13 cellular contexts compared by ENCODE assay signal in the genomic region with DNA sequence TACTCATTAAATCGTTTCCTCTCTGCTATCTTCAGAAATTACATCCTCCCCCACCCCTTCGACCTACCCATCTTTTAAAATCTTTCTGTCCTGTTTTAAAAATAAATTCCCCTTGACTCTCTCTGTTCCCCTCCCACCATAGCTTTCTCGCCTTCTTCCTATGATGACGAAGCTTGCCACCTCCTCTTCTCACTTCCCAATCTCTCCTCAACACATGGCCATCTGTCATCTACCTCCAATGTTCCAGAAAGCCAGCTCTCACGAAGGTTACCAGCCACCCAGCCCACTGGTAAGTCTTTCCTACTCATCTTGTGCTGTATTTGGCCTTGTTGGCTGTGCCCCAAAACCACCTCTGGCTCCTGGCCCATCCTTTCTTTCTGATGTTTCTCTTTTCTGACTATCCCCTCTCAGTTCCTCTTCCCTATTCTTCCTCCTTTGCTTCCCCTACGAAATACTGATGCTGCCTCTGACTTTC.
DNase-seq lines count a peak whose midpoint lies in the region; ATAC-seq and TF ChIP-seq lines count a peak whose summit lies in the region.
"Had no signal": no experiment of that assay in that cellular context is flagged by ENCODE, and none has a peak within 500 bp of the region (broad histone marks: within the 10 kb centered on the region; RNA-seq: fewer than 3 reads in every experiment).

No MANE protein-coding gene starts in this region.

- TF ChIP-seq CTCF in GM12864 (IDR thresholded peaks at IDR 0.05; ENCODE audit: low read depth, low read length, missing control alignments) (no peak), fibroblast of pulmonary artery (IDR thresholded peaks at IDR 0.05; ENCODE audit: low read length, missing control alignments) (no peak), foreskin fibroblast (IDR thresholded peaks at IDR 0.05; ENCODE audit: low read depth, low read length) (no peak)

- H3K4me3 ChIP-seq in GM12864 (ENCODE audit: low read depth, low read length): no peak overlapping the region
- H3K4me3 ChIP-seq in fibroblast of pulmonary artery (replicated peaks; ENCODE audit: low read depth, low read length): no peak overlapping the region
- no peak overlapping the region for H3K4me3 ChIP-seq in foreskin fibroblast (ENCODE audit: low read depth in 1 of 2, low read length in 2 of 2)
- H3K4me3 ChIP-seq: esophagus muscularis mucosa had no signal

- DNase-seq in GM12864 (ENCODE audit: low read depth) (peak; percentile 61), LHCN-M2 (ENCODE audit: low read depth) (peak; percentile 30), fibroblast of pulmonary artery (ENCODE audit: low read depth) (peak; percentile 35), NCI-H526 treated with DMSO at 0.1 percent for 48 hours (lab: John Stamatoyannopoulos, UW) (no peak), foreskin fibroblast (no peak)
- DNase-seq: activated naive CD4-positive, alpha-beta T cell; CD4-positive, alpha-beta T cell; NCI-H187; T-helper 9 cell had no signal

- ATAC-seq in GM21515 (IDR thresholded peaks at IDR 0.05; ENCODE audit: unreplicated experiment) (peak; percentile 65), HG03520 (IDR thresholded peaks at IDR 0.05; ENCODE audit: unreplicated experiment) (no peak), GM21576 (IDR thresholded peaks at IDR 0.05; ENCODE audit: unreplicated experiment) (no peak)

Comparison
In these comparisons a context has a peak if more than half of its experiments do, and no peak if none do; other contexts are left out.
1. DNase-seq: peak in GM12864 (single experiment), LHCN-M2 (single experiment) and fibroblast of pulmonary artery (single experiment); none in NCI-H526 treated with DMSO at 0.1 percent for 48 hours (single experiment) and foreskin fibroblast (0 of 2).